ENCODE assay signal across 28 cellular contexts in the genomic region with DNA sequence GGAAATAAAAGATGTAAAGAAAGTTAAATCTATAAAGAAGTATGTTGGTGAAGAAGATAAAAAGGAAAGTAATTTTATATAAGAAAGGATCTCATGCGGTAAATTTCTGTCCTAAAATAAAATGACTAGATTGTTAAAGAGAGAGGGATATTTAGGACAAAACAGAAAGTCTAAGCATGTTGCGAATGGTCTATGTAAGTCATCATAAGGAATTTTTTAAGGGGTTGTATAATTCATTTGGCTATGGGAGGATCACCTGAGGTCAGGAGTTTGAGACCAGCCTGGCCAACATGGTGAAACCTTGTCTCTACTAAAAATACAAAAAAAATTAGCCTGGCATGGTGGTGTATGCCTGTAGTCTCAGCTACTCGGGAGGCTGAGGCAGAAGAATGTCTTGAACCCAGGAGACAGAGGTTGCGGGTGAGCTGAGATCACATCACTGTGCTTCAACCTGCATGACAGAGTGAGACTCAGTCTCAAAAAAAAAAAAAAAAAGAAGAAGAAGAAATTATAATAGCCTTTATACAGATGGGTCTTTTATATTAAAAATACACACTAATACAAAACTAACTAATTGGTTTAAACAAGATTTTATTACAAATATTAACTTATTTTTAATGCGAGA.
"Had no signal": no experiment of that assay in that cellular context is flagged by ENCODE, and none has a peak within 500 bp of the region (broad histone marks: within the 10 kb centered on the region; RNA-seq: fewer than 3 reads in every experiment).

No MANE protein-coding gene starts in this region.

- H3K36me3 ChIP-seq: esophagus squamous epithelium, right atrium auricular region, sigmoid colon, stomach, thyroid gland, vagina had no signal

- H3K4me1 Mint-ChIP-seq: memory B cell; mesothelial cell of epicardium; naive thymus-derived CD4-positive, alpha-beta T cell; nephron; neural progenitor cell; stimulated activated effector memory CD8-positive, alpha-beta T cell treated with anti-CD3 and anti-CD28 coated beads, Interleukin-12 subunit alpha, Interleukin-12 subunit beta, amount 100 ng/mL, for 72 hours had no signal

- H3K9me3 ChIP-seq: esophagus squamous epithelium, right atrium auricular region, sigmoid colon, thyroid gland, vagina had no signal

- H3K27me3 Mint-ChIP-seq: memory B cell; naive thymus-derived CD4-positive, alpha-beta T cell; progenitor cell of endocrine pancreas had no signal

- DNase-seq: dermis blood vessel endothelial cell; effector memory CD4-positive, alpha-beta T cell; erythroblast; esophagus squamous epithelium; foreskin melanocyte; hypothalamus; kidney; mucosa of descending colon; naive thymus-derived CD4-positive, alpha-beta T cell; sigmoid colon; stimulated activated CD4-positive, alpha-beta T cell treated with anti-CD3 and anti-CD28 coated beads, Interleukin-2, amount 100 ng/mL, for 24 hours; stimulated activated CD4-positive, alpha-beta T cell treated with anti-CD3 and anti-CD28 coated beads, Interleukin-4, amount 100 ng/mL, for 24 hours; stimulated activated naive CD4-positive, alpha-beta T cell treated with Interleukin-2 at 50 U/mL for 16 hours; stomach; thyroid gland; trophoblast cell had no signal

- H3K27ac Mint-ChIP-seq: memory B cell; mesothelial cell of epicardium; naive thymus-derived CD4-positive, alpha-beta T cell; nephron; neural progenitor cell; progenitor cell of endocrine pancreas; stimulated activated effector memory CD8-positive, alpha-beta T cell treated with anti-CD3 and anti-CD28 coated beads, Interleukin-12 subunit alpha, Interleukin-12 subunit beta, amount 100 ng/mL, for 72 hours had no signal

- H3K27ac ChIP-seq: coronary artery, esophagus squamous epithelium, neural progenitor cell, parathyroid adenoma, right atrium auricular region, sigmoid colon, stomach, thyroid gland, vagina had no signal

- H3K4me1 ChIP-seq: esophagus squamous epithelium, neural progenitor cell, parathyroid adenoma, sigmoid colon, stomach, thyroid gland, vagina had no signal

- H3K4me2 ChIP-seq: neural progenitor cell had no signal

- H2AFZ ChIP-seq: neural progenitor cell, parathyroid adenoma had no signal

- H3K79me2 ChIP-seq: parathyroid adenoma had no signal

- H3K27me3 ChIP-seq: esophagus squamous epithelium, neural progenitor cell, right atrium auricular region, sigmoid colon, stomach, thyroid gland, vagina had no signal

- ATAC-seq: left lobe of liver; mucosa of descending colon; naive thymus-derived CD4-positive, alpha-beta T cell; stimulated activated effector memory CD8-positive, alpha-beta T cell treated with anti-CD3 and anti-CD28 coated beads, Interleukin-12 subunit alpha, Interleukin-12 subunit beta, amount 100 ng/mL, for 72 hours had no signal

- H3K4me3 ChIP-seq: coronary artery, esophagus squamous epithelium, lung, mucosa of descending colon, neural progenitor cell, right atrium auricular region, sigmoid colon, stomach, thyroid gland, vagina had no signal

- H3K4me3 Mint-ChIP-seq: memory B cell; mesothelial cell of epicardium; naive thymus-derived CD4-positive, alpha-beta T cell; nephron; neural progenitor cell; stimulated activated effector memory CD8-positive, alpha-beta T cell treated with anti-CD3 and anti-CD28 coated beads, Interleukin-12 subunit alpha, Interleukin-12 subunit beta, amount 100 ng/mL, for 72 hours had no signal

- H3K36me3 Mint-ChIP-seq: memory B cell; naive thymus-derived CD4-positive, alpha-beta T cell; stimulated activated effector memory CD8-positive, alpha-beta T cell treated with anti-CD3 and anti-CD28 coated beads, Interleukin-12 subunit alpha, Interleukin-12 subunit beta, amount 100 ng/mL, for 72 hours had no signal
